ENCODE assay signal across 1 cellular context in genomic region chr1:230189276-230190183, GRCh38.
A peak's percentile ranks its signal among the peaks of the same experiment; 100 is the strongest.
TF ChIP-seq lines count a peak whose summit lies in the region.

No MANE protein-coding gene starts in this region.

TF ChIP-seq in HEK293, 187 proteins besides CTCF, POLR2A, EP300 and RAD21 (continued from another document):
- TF ChIP-seq ZNF639 (tag by site-specific recombination; IDR thresholded peaks at IDR 0.05) (no peak), ZBTB48 (tag by site-specific recombination; IDR thresholded peaks at IDR 0.05) (no peak), SALL2 (tag by site-specific recombination; IDR thresholded peaks at IDR 0.05; ENCODE audit: borderline replicate concordance) (no peak), ZNF488 (tag by site-specific recombination; IDR thresholded peaks at IDR 0.05) (no peak), ZNF214 (tag by site-specific recombination; IDR thresholded peaks at IDR 0.05; ENCODE audit: borderline replicate concordance) (no peak), OVOL3 (tag by site-specific recombination; IDR thresholded peaks at IDR 0.05) (no peak), TRIM28 (IDR thresholded peaks at IDR 0.05; ENCODE audit: borderline replicate concordance, low read length) (0 out of 2 replicates have a peak, but pooled peaks have one; percentile 26), BCL11B (tag by site-specific recombination; IDR thresholded peaks at IDR 0.05; ENCODE audit: low read depth) (no peak), ZNF202 (tag by site-specific recombination; IDR thresholded peaks at IDR 0.05; ENCODE audit: borderline replicate concordance) (no peak), ATF2 (tag by site-specific recombination; IDR thresholded peaks at IDR 0.05; ENCODE audit: low read depth) (no peak), PRDM10 (tag by site-specific recombination; IDR thresholded peaks at IDR 0.05) (no peak), ZNF341 (tag by site-specific recombination; IDR thresholded peaks at IDR 0.05; ENCODE audit: low read depth) (peak; percentile 61; the same call in 1 of the 2 replicates), ZFHX2 (tag by site-specific recombination; conservative IDR thresholded peaks at IDR 0.05) (no peak), ZNF561 (tag by site-specific recombination; IDR thresholded peaks at IDR 0.05; ENCODE audit: borderline replicate concordance) (no peak), ZEB2 (tag by site-specific recombination; IDR thresholded peaks at IDR 0.05) (no peak), ZBTB6 (tag by site-specific recombination; IDR thresholded peaks at IDR 0.05) (no peak), ZNF529 (tag by site-specific recombination; IDR thresholded peaks at IDR 0.05; ENCODE audit: insufficient replicate concordance) (no peak), ZXDB (tag by site-specific recombination; IDR thresholded peaks at IDR 0.05) (0 out of 2 replicates have a peak, but pooled peaks have one; percentile 27), ZNF121 (tag by site-specific recombination; IDR thresholded peaks at IDR 0.05) (no peak), KLF17 (tag by site-specific recombination; IDR thresholded peaks at IDR 0.05) (no peak), ZNF530 (tag by site-specific recombination; IDR thresholded peaks at IDR 0.05; ENCODE audit: low read depth) (no peak), ZNF19 (tag by site-specific recombination; IDR thresholded peaks at IDR 0.05; ENCODE audit: low read depth) (no peak), HOXD13 (CRISPR knock-in tag; IDR thresholded peaks at IDR 0.05; ENCODE audit: borderline replicate concordance) (no peak), ZNF221 (tag by site-specific recombination; IDR thresholded peaks at IDR 0.05; ENCODE audit: borderline replicate concordance) (no peak), ZNF449 (tag by site-specific recombination; IDR thresholded peaks at IDR 0.05) (no peak), ZNF10 (tag by site-specific recombination; IDR thresholded peaks at IDR 0.05) (no peak), ZSCAN4 (tag by site-specific recombination; IDR thresholded peaks at IDR 0.05) (no peak), ZNF184 (tag by site-specific recombination; IDR thresholded peaks at IDR 0.05) (no peak), ZNF670 (tag by site-specific recombination; IDR thresholded peaks at IDR 0.05; ENCODE audit: low read depth) (no peak), PRDM6 (tag by site-specific recombination; IDR thresholded peaks at IDR 0.05) (peak; percentile 47; the same call in 1 of the 2 replicates), ZNF26 (tag by site-specific recombination; IDR thresholded peaks at IDR 0.05) (no peak), ZNF610 (tag by site-specific recombination; IDR thresholded peaks at IDR 0.05; ENCODE audit: borderline replicate concordance) (no peak)
